Comparison of ENCODE assay signal across 8 cellular contexts in the genomic region with DNA sequence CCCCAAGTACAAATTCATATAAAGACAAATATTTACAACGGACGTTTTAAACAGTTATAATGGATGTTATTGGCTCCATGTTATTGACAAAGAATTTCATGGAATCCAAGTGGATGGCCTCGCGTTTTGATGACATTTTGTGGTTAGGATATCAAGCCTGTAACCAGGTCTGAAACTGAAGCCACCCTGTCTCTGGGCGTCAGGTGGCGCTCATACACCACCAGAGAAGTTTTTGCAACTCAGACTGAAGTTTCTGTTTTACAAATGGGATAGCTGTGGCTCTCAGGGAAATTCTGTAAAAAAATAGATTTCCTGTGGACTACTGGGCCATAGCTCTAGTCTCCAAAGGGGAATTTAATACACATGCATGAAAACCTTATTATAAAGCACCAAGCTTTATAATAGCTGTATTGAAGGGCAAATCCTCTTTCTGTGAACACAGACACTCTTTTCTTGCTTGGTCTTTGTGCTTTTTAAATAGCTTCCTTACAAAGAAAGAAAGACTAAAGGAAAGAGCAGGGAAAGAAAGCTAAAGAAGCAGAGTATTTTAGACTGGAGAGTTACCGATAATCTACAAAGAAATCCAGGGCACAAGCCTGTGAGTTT.
DNase-seq lines count a peak whose midpoint lies in the region; ATAC-seq, FAIRE-seq and TF ChIP-seq lines count a peak whose summit lies in the region.

No MANE protein-coding gene starts in this region.

- DNase-seq in GM10248 (ENCODE audit: extremely low spot score) = peak; percentile 22
- peak; percentile 48 for DNase-seq in NCI-H1105 (lab: John Stamatoyannopoulos, UW)
- DNase-seq in head of caudate nucleus = peak; percentile 11 to 77 (median 53)
- peak; percentile 10 for DNase-seq in retinal pigment epithelial cell (ENCODE audit: low read depth)
- DNase-seq in cortex of kidney (lab: John Stamatoyannopoulos, UW) = no peak

- H3K4me1 Mint-ChIP-seq in activated T-helper 17 cell treated with anti-CD3 and anti-CD28 coated beads, Interleukin-2, amount 50 U/mL, for 72 hours = no peaks in the 10 kb centered on the region

- no peak overlapping the region for H3K4me3 ChIP-seq in retinal pigment epithelial cell (ENCODE audit: low read length)

- peak; percentile 84 for ATAC-seq in HG02678 (IDR thresholded peaks at IDR 0.05; ENCODE audit: unreplicated experiment)
- ATAC-seq in activated T-helper 17 cell treated with anti-CD3 and anti-CD28 coated beads, Interleukin-2, amount 50 U/mL, for 72 hours (replicated peaks) = peak; percentile 40

- peaks cover 23% of the 10 kb centered on the region for H3K27me3 Mint-ChIP-seq in activated T-helper 17 cell treated with anti-CD3 and anti-CD28 coated beads, Interleukin-2, amount 50 U/mL, for 72 hours

- no peaks in the 10 kb centered on the region for H3K9me3 Mint-ChIP-seq in activated T-helper 17 cell treated with anti-CD3 and anti-CD28 coated beads, Interleukin-2, amount 50 U/mL, for 72 hours

- POLR2A ChIA-PET in GM10248 (lab: Yijun Ruan, JAX) = no interaction called here

- peak; percentile 82 for FAIRE-seq in A204.1 (lab: Jason Lieb, UNC)

- H3K36me3 Mint-ChIP-seq in activated T-helper 17 cell treated with anti-CD3 and anti-CD28 coated beads, Interleukin-2, amount 50 U/mL, for 72 hours (ENCODE audit: low read depth) = no peaks in the 10 kb centered on the region

- TF ChIP-seq CTCF in GM10248 (IDR thresholded peaks at IDR 0.05; ENCODE audit: control extremely low read depth, extremely low read depth, low read depth, missing control alignments) = peak; percentile 73
- TF ChIP-seq CTCF in retinal pigment epithelial cell (conservative IDR thresholded peaks at IDR 0.05; ENCODE audit: low read depth, low read length) = peak; percentile 87

- no peak overlapping the region for H3K4me3 Mint-ChIP-seq in activated T-helper 17 cell treated with anti-CD3 and anti-CD28 coated beads, Interleukin-2, amount 50 U/mL, for 72 hours

- no peak overlapping the region for H3K27ac Mint-ChIP-seq in activated T-helper 17 cell treated with anti-CD3 and anti-CD28 coated beads, Interleukin-2, amount 50 U/mL, for 72 hours

- intact Hi-C loops in head of caudate nucleus (cut with DNase I) = loop anchor here (10.0 kb wide), 1 partner anchor 230 kb away; no protein-coding TSS in a partner anchor

- CTCF ChIA-PET in GM10248 (lab: Yijun Ruan, JAX) = interaction anchor here (0.6 to 5.6 kb wide), 21 partner anchors 9 to 539 kb away, joined by 3 to 42 read pairs (median 4); no protein-coding TSS in a partner anchor
